ENCODE assay signal across 32 cellular contexts in genomic region chr19:57655443-57655842, GRCh38. TPM values are rescaled to one million over a fixed set of nuclear protein-coding genes. Genes with fewer than 3 reads are reported as not detected.
DNase-seq lines count a peak whose midpoint lies in the region; ATAC-seq, FAIRE-seq and TF ChIP-seq lines count a peak whose summit lies in the region.
"Had no signal": no experiment of that assay in that cellular context is flagged by ENCODE, and none has a peak within 500 bp of the region (broad histone marks: within the 10 kb centered on the region; RNA-seq: fewer than 3 reads in every experiment).

No MANE protein-coding gene starts in this region.

- intact Hi-C loops in K562 (cut with micrococcal nuclease) (no loop called here), psoas muscle (cut with DNase I) (no loop called here), cardiac septum (cut with DNase I) (no loop called here)

- H3K27me3 Mint-ChIP-seq in endothelial cell (ENCODE audit: unreplicated experiment), result peaks cover 14% of the 10 kb centered on the region
- no peaks in the 10 kb centered on the region for H3K27me3 Mint-ChIP-seq in activated CD4-positive, alpha-beta T cell treated with anti-CD3 and anti-CD28 coated beads, Interleukin-2, amount 10 ng/mL, durations not matched to agents 7 days and 5 days
- H3K27me3 Mint-ChIP-seq: CD4-positive, CD25-positive, alpha-beta regulatory T cell had no signal

- no peaks in the 10 kb centered on the region for H3K9me1 ChIP-seq in K562 (ENCODE audit: control insufficient read depth, insufficient read depth, low read length)

- H4K8ac ChIP-seq in trophoblast cell (ENCODE audit: low read depth, low read length), result no peak overlapping the region

- no peaks in the 10 kb centered on the region for H4K20me1 ChIP-seq in K562 (replicated peaks; ENCODE audit: control insufficient read depth, insufficient read depth, low read length)
- H4K20me1 ChIP-seq in hepatocyte (ENCODE audit: insufficient read depth, poor library complexity, severe bottlenecking), result no peaks in the 10 kb centered on the region
- H4K20me1 ChIP-seq: BLaER1 had no signal

- peak overlapping the region; percentile 20 for H3K4me3 Mint-ChIP-seq in endothelial cell (ENCODE audit: unreplicated experiment)
- no peak overlapping the region for H3K4me3 Mint-ChIP-seq in activated CD4-positive, alpha-beta T cell treated with anti-CD3 and anti-CD28 coated beads, Interleukin-2, amount 10 ng/mL, durations not matched to agents 7 days and 5 days
- H3K4me3 Mint-ChIP-seq: CD14-positive monocyte; CD4-positive, alpha-beta memory T cell; CD4-positive, CD25-positive, alpha-beta regulatory T cell; CD8-positive, alpha-beta memory T cell had no signal

- no peak overlapping the region for H4K12ac ChIP-seq in trophoblast cell (ENCODE audit: low read depth, low read length)

- POLR2A ChIA-PET in K562 (lab: Yijun Ruan, JAX), result no interaction called here
- POLR2A ChIA-PET in activated CD4-positive, alpha-beta T cell treated with anti-CD3 and anti-CD28 coated beads, Interleukin-2, amount 10 ng/mL, durations not matched to agents 7 days and 5 days (lab: Charles Lee), result no interaction called here

- H2AK5ac ChIP-seq in trophoblast cell (ENCODE audit: low read length), result no peak overlapping the region

- peak; percentile 32 to 57 (median 38) for DNase-seq in K562 (ENCODE audit: extremely low read depth in 1 of 4, low spot score in 3 of 4)
- no peak for DNase-seq in endothelial cell (ENCODE audit: low spot score)
- peak; percentile 9 for DNase-seq in hepatocyte (ENCODE audit: low spot score)
- DNase-seq in trophoblast cell, result peak in 1 of 2 donors; percentile 48
- DNase-seq in psoas muscle, result no peak
- no peak for DNase-seq in activated CD4-positive, alpha-beta T cell treated with anti-CD3 and anti-CD28 coated beads, Interleukin-2, amount 10 ng/mL, durations not matched to agents 7 days and 5 days
- DNase-seq in cardiac septum (ENCODE audit: low spot score), result no peak
- DNase-seq: 8988T; ACHN; BE2C; C1 segment of cervical spinal cord; CD4-positive, alpha-beta memory T cell; CD4-positive, CD25-positive, alpha-beta regulatory T cell; CD8-positive, alpha-beta memory T cell; COR-L47; DMS 273 treated with DMSO at 0.1 percent for 48 hours; DMS153; DMS53; DMS79; DND-41; EL; GDM1 had no signal

- H3K9ac ChIP-seq in K562 (ENCODE audit: insufficient read depth in 1 of 2, low read depth in 2 of 2, low read length in 2 of 2) (no peak overlapping the region; a peak in 1 of 4 replicates), trophoblast cell (ENCODE audit: low read length) (no peak overlapping the region)
- H3K9ac ChIP-seq: BLaER1 had no signal

- no peak overlapping the region for H4K91ac ChIP-seq in trophoblast cell (ENCODE audit: low read depth, low read length)

- H3K4ac ChIP-seq in trophoblast cell (ENCODE audit: low read depth, low read length), result no peak overlapping the region

- H2BK120ac ChIP-seq in trophoblast cell (ENCODE audit: insufficient read depth, low read length, poor library complexity), result no peak overlapping the region

- H3K79me2 ChIP-seq in K562 (ENCODE audit: control insufficient read depth, insufficient read depth, low read length) (no peaks in the 10 kb centered on the region), hepatocyte (no peaks in the 10 kb centered on the region), trophoblast cell (ENCODE audit: control insufficient read depth, insufficient read depth, low read length, poor library complexity) (peaks cover 5% of the 10 kb centered on the region)

- peak overlapping the region; percentile 51 for H3K4me2 ChIP-seq in K562 (ENCODE audit: insufficient read depth, low read length)
- peak overlapping the region; percentile 39 for H3K4me2 ChIP-seq in hepatocyte
- H3K4me2 ChIP-seq in trophoblast cell (ENCODE audit: low read length), result no peak overlapping the region
- H3K4me2 ChIP-seq: BLaER1 had no signal

- no peak overlapping the region for H2BK5ac ChIP-seq in trophoblast cell (ENCODE audit: low read depth, low read length, poor library complexity)

- no peaks in the 10 kb centered on the region for H3K9me2 ChIP-seq in hepatocyte (replicated peaks; ENCODE audit: insufficient read depth)

- H3K23ac ChIP-seq in trophoblast cell (ENCODE audit: low read length), result no peak overlapping the region

- CTCF ChIA-PET in K562 (lab: Yijun Ruan, JAX; ENCODE audit: low intra/inter-chr PET ratio), result no interaction called here
- CTCF ChIA-PET in activated CD4-positive, alpha-beta T cell treated with anti-CD3 and anti-CD28 coated beads, Interleukin-2, amount 10 ng/mL, durations not matched to agents 7 days and 5 days (lab: Charles Lee), result interaction anchor here (1.1 kb wide), 1 partner anchor 22 kb away, joined by 3 read pairs; no protein-coding TSS in a partner anchor

- 9% methylated on average over 1 of the region's 1 CpG for WGBS in K562 (ENCODE audit: insufficient coverage, low coverage, missing lambda C conversion rate)
- 47% methylated on average over 1 of the region's 1 CpG for WGBS in hepatocyte (ENCODE audit: low lambda C conversion rate, missing lambda C conversion rate)
- no CpG with 5 or more reads among the region's 1 CpG for WGBS in trophoblast cell (ENCODE audit: extremely low coverage, insufficient coverage, insufficient read length)
- 42 to 96% (median 92%) methylated on average over 1 of the region's 1 CpG for WGBS in psoas muscle, 3 donors

- no peak for TF ChIP-seq RAD21 in K562 (CRISPR knock-in tag; conservative IDR thresholded peaks at IDR 0.05 in 1 of 2, IDR thresholded peaks at IDR 0.05 in 1 of 2)

- TF ChIP-seq CTCF in K562 (IDR thresholded peaks at IDR 0.05 in 2 of 3, conservative IDR thresholded peaks at IDR 0.05 in 1 of 3; ENCODE audit: insufficient read depth in 2 of 3, low read depth in 1 of 3, low read length in 3 of 3) (no peak), endothelial cell (IDR thresholded peaks at IDR 0.05; ENCODE audit: unreplicated experiment) (no peak), hepatocyte (IDR thresholded peaks at IDR 0.05; ENCODE audit: poor library complexity) (no peak), psoas muscle (IDR thresholded peaks at IDR 0.05) (no peak)

- H3K4me1 Mint-ChIP-seq in endothelial cell (ENCODE audit: unreplicated experiment), result peaks cover 28% of the 10 kb centered on the region
- peaks cover 9% of the 10 kb centered on the region for H3K4me1 Mint-ChIP-seq in activated CD4-positive, alpha-beta T cell treated with anti-CD3 and anti-CD28 coated beads, Interleukin-2, amount 10 ng/mL, durations not matched to agents 7 days and 5 days
- H3K4me1 Mint-ChIP-seq: CD14-positive monocyte had no signal

- H3K4me3 ChIP-seq in K562, result no peak overlapping the region
- no peak overlapping the region for H3K4me3 ChIP-seq in hepatocyte
- no peak overlapping the region for H3K4me3 ChIP-seq in trophoblast cell (ENCODE audit: low read depth, low read length)
- no peak overlapping the region for H3K4me3 ChIP-seq in psoas muscle
- H3K4me3 ChIP-seq: BLaER1 had no signal

- no peak for TF ChIP-seq EP300 in K562 (IDR thresholded peaks at IDR 0.05; ENCODE audit: low read length)

- H3K36me3 ChIP-seq in K562 (ENCODE audit: control insufficient read depth, insufficient read depth, low read length) (no peaks in the 10 kb centered on the region), hepatocyte (replicated peaks; ENCODE audit: insufficient read depth, low read depth) (no peaks in the 10 kb centered on the region), trophoblast cell (ENCODE audit: control insufficient read depth in 1 of 2, insufficient read depth in 2 of 2, low read length in 2 of 2) (no peaks in the 10 kb centered on the region), psoas muscle (ENCODE audit: insufficient read depth in 1 of 2, low read depth in 1 of 2) (no peaks in the 10 kb centered on the region)
- H3K36me3 ChIP-seq: BE2C, BLaER1 had no signal

- H3K9me3 ChIP-seq in K562 (replicated peaks; ENCODE audit: control insufficient read depth, insufficient read depth, low read depth, low read length) (no peaks in the 10 kb centered on the region), hepatocyte (ENCODE audit: low read depth) (no peaks in the 10 kb centered on the region), trophoblast cell (ENCODE audit: insufficient read depth, low read depth, low read length) (peaks cover 4% of the 10 kb centered on the region), psoas muscle (peaks cover 3% of the 10 kb centered on the region)
- H3K9me3 ChIP-seq: BE2C had no signal

- peaks cover 48% of the 10 kb centered on the region for H3K36me3 Mint-ChIP-seq in endothelial cell (ENCODE audit: low read depth, unreplicated experiment)
- peaks cover 10% of the 10 kb centered on the region for H3K36me3 Mint-ChIP-seq in activated CD4-positive, alpha-beta T cell treated with anti-CD3 and anti-CD28 coated beads, Interleukin-2, amount 10 ng/mL, durations not matched to agents 7 days and 5 days (ENCODE audit: low read depth)
- H3K36me3 Mint-ChIP-seq: CD14-positive monocyte had no signal

- H3K27me3 ChIP-seq in K562 (ENCODE audit: control insufficient read depth in 2 of 2, insufficient read depth in 2 of 2, low read length in 2 of 2), result no peaks in the 10 kb centered on the region
- peaks cover 7% of the 10 kb centered on the region for H3K27me3 ChIP-seq in hepatocyte
- no peaks in the 10 kb centered on the region for H3K27me3 ChIP-seq in trophoblast cell (ENCODE audit: insufficient read depth, low read length)
- peaks cover 0 to 4% (median 2%) of the 10 kb centered on the region in 3 donors for H3K27me3 ChIP-seq in psoas muscle (ENCODE audit: insufficient read depth in 3 of 3, low read length in 2 of 3)
- H3K27me3 ChIP-seq: BLaER1 had no signal

- ATAC-seq in K562, result peak; percentile 62
- ATAC-seq in GM19467 (IDR thresholded peaks at IDR 0.05; ENCODE audit: unreplicated experiment), result no peak
- no peak for ATAC-seq in psoas muscle

- no peak overlapping the region for H3K18ac ChIP-seq in trophoblast cell (ENCODE audit: low read length)

- peaks cover 7 to 27% of the 10 kb centered on the region in 2 experiments; a peak in 3 of 5 replicates for H3K4me1 ChIP-seq in K562 (replicated peaks in 1 of 2; ENCODE audit: control insufficient read depth in 2 of 2, insufficient read depth in 2 of 2, low read length in 2 of 2)
- H3K4me1 ChIP-seq in hepatocyte (ENCODE audit: insufficient read depth), result peaks cover 4% of the 10 kb centered on the region
- H3K4me1 ChIP-seq in trophoblast cell (ENCODE audit: control insufficient read depth in 1 of 2, insufficient read depth in 2 of 2, low read length in 2 of 2), result peaks cover 9 to 18% of the 10 kb centered on the region in 2 experiments
- no peaks in the 10 kb centered on the region for H3K4me1 ChIP-seq in psoas muscle
- H3K4me1 ChIP-seq: BE2C had no signal

- H3K79me1 ChIP-seq in trophoblast cell (ENCODE audit: low read length), result peaks cover 16% of the 10 kb centered on the region

- no peak overlapping the region for H3K27ac Mint-ChIP-seq in endothelial cell (ENCODE audit: unreplicated experiment)
- H3K27ac Mint-ChIP-seq in activated CD4-positive, alpha-beta T cell treated with anti-CD3 and anti-CD28 coated beads, Interleukin-2, amount 10 ng/mL, durations not matched to agents 7 days and 5 days, result no peak overlapping the region
- H3K27ac Mint-ChIP-seq: CD14-positive monocyte; CD4-positive, CD25-positive, alpha-beta regulatory T cell; CD8-positive, alpha-beta memory T cell had no signal

- no peak overlapping the region for H2BK12ac ChIP-seq in trophoblast cell (ENCODE audit: low read length)

- peak; percentile 82 for FAIRE-seq in K562 (lab: Jason Lieb, UNC)
- FAIRE-seq: A204.1, GM12891, GM19239 had no signal

- no peak overlapping the region for H3K14ac ChIP-seq in trophoblast cell (ENCODE audit: low read length)

- no TSS peak for BruUV-seq in K562 (replicated peaks; lab: Mats Ljungman, UMichigan)

- peak overlapping the region; percentile 39; the same call in 2 of the 3 replicates for H3K27ac ChIP-seq in K562 (ENCODE audit: extremely low read depth, low read depth, low read length)
- H3K27ac ChIP-seq in hepatocyte, result peak overlapping the region; percentile 67
- peak overlapping the region; percentile 32 for H3K27ac ChIP-seq in trophoblast cell (ENCODE audit: low read depth, low read length)
- no peak overlapping the region for H3K27ac ChIP-seq in psoas muscle
- H3K27ac ChIP-seq: BLaER1 had no signal

- peaks cover 4% of the 10 kb centered on the region for H3K9me3 Mint-ChIP-seq in endothelial cell (ENCODE audit: unreplicated experiment)
- peaks cover 50% of the 10 kb centered on the region for H3K9me3 Mint-ChIP-seq in activated CD4-positive, alpha-beta T cell treated with anti-CD3 and anti-CD28 coated beads, Interleukin-2, amount 10 ng/mL, durations not matched to agents 7 days and 5 days

- in situ Hi-C loops in K562 (cut with MboI), result no loop called here

- TF ChIP-seq POLR2A in K562 (conservative IDR thresholded peaks at IDR 0.05), result no peak

- peak overlapping the region; percentile 27; the same call in 1 of the 2 replicates for H2AFZ ChIP-seq in K562 (ENCODE audit: low read depth, low read length)
- H2AFZ ChIP-seq in hepatocyte, result no peak overlapping the region
- no peak overlapping the region for H2AFZ ChIP-seq in trophoblast cell (ENCODE audit: insufficient read depth, low read length, poor library complexity)

RNA-seq across cellular contexts. Expression of gene ZSCAN4, which starts 13.3 kb away (rescaled TPM):
- total RNA-seq in K562 (2011; cell fraction: chromatin; rRNA removed; ENCODE audit: low replicate concordance), result not detected in 2 replicates
- total RNA-seq in K562 (2011; cell fraction: nucleolus; rRNA removed), result not detected in 2 replicates
- total RNA-seq in K562 (2011; cell fraction: nucleoplasm; rRNA removed), result not detected in 2 replicates
- total RNA-seq in K562 (2014; rRNA removed), result not detected in 2 replicates
- not detected in 2 replicates for total RNA-seq in K562 (2014; rRNA removed; fragmentation: Illumina TruSeq; extraction: Trizol)
- total RNA-seq in K562 (2015; rRNA removed; fragmentation: Illumina TruSeq; extraction: Trizol), result not detected in 2 replicates
- not detected in 2 replicates for total RNA-seq in K562 (2021)
- not detected in 2 replicates for polyA plus RNA-seq in K562 (2011; rRNA removed)
- polyA plus RNA-seq in K562 (2011; cell fraction: cytosol; rRNA removed), result not detected in 2 replicates
- not detected in 2 replicates for polyA plus RNA-seq in K562 (2011; cell fraction: nucleus; rRNA removed)
- not detected in 2 replicates for polyA plus RNA-seq in K562 (2012)
- not detected in 2 replicates for polyA plus RNA-seq in K562 (2014; fragmentation: Illumina TruSeq; extraction: Trizol)
- not detected for polyA plus RNA-seq in K562 (2014; fragmentation: Nextera tagmentation; extraction: Ambion mirVana)
- not detected in 2 replicates for polyA plus RNA-seq in K562 (2014; rRNA removed)
- polyA minus RNA-seq in K562 (2011; rRNA and poly(A)+ RNA removed), result not detected in 2 replicates
- polyA minus RNA-seq in K562 (2011; cell fraction: cytosol; rRNA and poly(A)+ RNA removed), result not detected in 2 replicates
- polyA minus RNA-seq in K562 (2011; cell fraction: nucleus; rRNA and poly(A)+ RNA removed), result not detected in 2 replicates
- total RNA-seq in endothelial cell (ENCODE audit: unreplicated experiment), result 0.74 TPM
- total RNA-seq in hepatocyte, result 0.12 TPM in 1 of 2 replicates, not detected in the other
- polyA plus RNA-seq in hepatocyte, result not detected in 2 replicates
- 2.2 TPM in 2 replicates for polyA plus RNA-seq in trophoblast cell (2013)
- not detected for total RNA-seq in psoas muscle
- under 1 TPM in 1 of 3 donors, not detected in 2; 0.03 TPM for polyA plus RNA-seq in psoas muscle
- total RNA-seq in activated CD4-positive, alpha-beta T cell treated with anti-CD3 and anti-CD28 coated beads, Interleukin-2, amount 10 ng/mL, durations not matched to agents 7 days and 5 days, result not detected
- total RNA-seq in cardiac septum, result 0.16 TPM
- total RNA-seq: A673; CD4-positive, alpha-beta memory T cell; CD4-positive, CD25-positive, alpha-beta regulatory T cell; CD8-positive, alpha-beta memory T cell; Daoy had no signal
- polyA plus RNA-seq: AG04450; CD14-positive monocyte; CD4-positive, alpha-beta memory T cell; CD4-positive, CD25-positive, alpha-beta regulatory T cell; CD8-positive, alpha-beta memory T cell had no signal

RNA-seq across cellular contexts. Expression of gene ZNF211, which starts 22.5 kb away (rescaled TPM):
- total RNA-seq in K562 (2011; cell fraction: chromatin; rRNA removed; ENCODE audit: low replicate concordance), result 11.8 and 17.5 TPM in 2 replicates
- total RNA-seq in K562 (2011; cell fraction: nucleolus; rRNA removed), result 11.2 and 12.1 TPM in 2 replicates
- total RNA-seq in K562 (2011; cell fraction: nucleoplasm; rRNA removed), result 12.6 and 12.8 TPM in 2 replicates
- total RNA-seq in K562 (2014; rRNA removed) (3.7 and 4.3 TPM in 2 replicates), K562 (2014; rRNA removed; fragmentation: Illumina TruSeq; extraction: Trizol) (6.3 and 6.6 TPM in 2 replicates), K562 (2015; rRNA removed; fragmentation: Illumina TruSeq; extraction: Trizol) (4.9 and 5.1 TPM in 2 replicates), K562 (2021) (4.1 and 4.2 TPM in 2 replicates), endothelial cell (ENCODE audit: unreplicated experiment) (31.1 TPM), hepatocyte (9.5 and 17.2 TPM in 2 replicates), psoas muscle (1 to 10 TPM; 1.6 to 6.9 (median 4.9) TPM), cardiac septum (14.2 TPM)
- polyA plus RNA-seq in K562 (2011; rRNA removed) (8.5 and 11.6 TPM in 2 replicates), K562 (2014; fragmentation: Illumina TruSeq; extraction: Trizol) (4.5 and 5.1 TPM in 2 replicates), K562 (2014; fragmentation: Nextera tagmentation; extraction: Ambion mirVana) (1 to 10 TPM; 1.3 to 1.7 TPM), K562 (2014; rRNA removed) (6.6 and 7.8 TPM in 2 replicates), hepatocyte (11.9 and 12.2 TPM in 2 replicates), psoas muscle (1 to 10 TPM; 2.9 to 4.9 (median 3.3) TPM)
- polyA plus RNA-seq in K562 (2011; cell fraction: cytosol; rRNA removed), result 3.5 and 4.2 TPM in 2 replicates
- polyA plus RNA-seq in K562 (2011; cell fraction: nucleus; rRNA removed), result 16.0 and 19.0 TPM in 2 replicates
- polyA plus RNA-seq in K562 (2012), result 3.4 and 4.7 TPM in 2 replicates
- 8.1 and 10.1 TPM in 2 replicates for polyA minus RNA-seq in K562 (2011; rRNA and poly(A)+ RNA removed)
- polyA minus RNA-seq in K562 (2011; cell fraction: cytosol; rRNA and poly(A)+ RNA removed), result 3.0 and 4.7 TPM in 2 replicates
- polyA minus RNA-seq in K562 (2011; cell fraction: nucleus; rRNA and poly(A)+ RNA removed), result 12.7 and 14.9 TPM in 2 replicates
- polyA plus RNA-seq in trophoblast cell (2013), result 14.3 and 15.1 TPM in 2 replicates
- 10 to 100 TPM; 16.5 to 17.9 TPM for total RNA-seq in activated CD4-positive, alpha-beta T cell treated with anti-CD3 and anti-CD28 coated beads, Interleukin-2, amount 10 ng/mL, durations not matched to agents 7 days and 5 days

RNA-seq across cellular contexts. Expression of gene ZNF551, which starts 26.3 kb away (rescaled TPM):
- total RNA-seq in K562 (2011; cell fraction: chromatin; rRNA removed; ENCODE audit: low replicate concordance), result 34.2 and 53.7 TPM in 2 replicates
- 26.5 and 27.1 TPM in 2 replicates for total RNA-seq in K562 (2011; cell fraction: nucleolus; rRNA removed)
- total RNA-seq in K562 (2011; cell fraction: nucleoplasm; rRNA removed), result 38.1 and 55.0 TPM in 2 replicates
- total RNA-seq in K562 (2014; rRNA removed) (11.2 TPM in 2 replicates), K562 (2014; rRNA removed; fragmentation: Illumina TruSeq; extraction: Trizol) (13.3 and 14.1 TPM in 2 replicates), K562 (2015; rRNA removed; fragmentation: Illumina TruSeq; extraction: Trizol) (10.1 TPM in 2 replicates), K562 (2021) (8.1 and 10.8 TPM in 2 replicates), endothelial cell (ENCODE audit: unreplicated experiment) (11.6 TPM), hepatocyte (11.6 and 13.2 TPM in 2 replicates), psoas muscle (1 to 10 TPM; 1.4 to 2.6 (median 2.0) TPM), cardiac septum (3.7 TPM)
- polyA plus RNA-seq in K562 (2011; rRNA removed) (8.1 and 12.4 TPM in 2 replicates), K562 (2014; fragmentation: Illumina TruSeq; extraction: Trizol) (8.9 and 10.5 TPM in 2 replicates), K562 (2014; fragmentation: Nextera tagmentation; extraction: Ambion mirVana) (1 to 10 TPM; 2.6 TPM), K562 (2014; rRNA removed) (9.6 and 10.2 TPM in 2 replicates), hepatocyte (2.0 and 2.2 TPM in 2 replicates), psoas muscle (1 to 10 TPM; 1.5 to 2.5 (median 1.9) TPM)
- polyA plus RNA-seq in K562 (2011; cell fraction: cytosol; rRNA removed), result 5.8 and 6.7 TPM in 2 replicates
- polyA plus RNA-seq in K562 (2011; cell fraction: nucleus; rRNA removed), result 5.4 and 7.4 TPM in 2 replicates
- polyA plus RNA-seq in K562 (2012), result 5.3 and 6.0 TPM in 2 replicates
- 18.5 and 18.8 TPM in 2 replicates for polyA minus RNA-seq in K562 (2011; rRNA and poly(A)+ RNA removed)
- polyA minus RNA-seq in K562 (2011; cell fraction: cytosol; rRNA and poly(A)+ RNA removed), result 11.3 and 15.4 TPM in 2 replicates
- polyA minus RNA-seq in K562 (2011; cell fraction: nucleus; rRNA and poly(A)+ RNA removed), result 10.8 and 11.3 TPM in 2 replicates
- 5.2 TPM in 2 replicates for polyA plus RNA-seq in trophoblast cell (2013)
- total RNA-seq in activated CD4-positive, alpha-beta T cell treated with anti-CD3 and anti-CD28 coated beads, Interleukin-2, amount 10 ng/mL, durations not matched to agents 7 days and 5 days, result 10 to 100 TPM; 13.4 to 16.2 TPM

RNA-seq across cellular contexts. Expression of gene ZNF134, which starts 41.4 kb away (rescaled TPM):
- total RNA-seq in K562 (2011; cell fraction: chromatin; rRNA removed; ENCODE audit: low replicate concordance), result 6.6 and 10.5 TPM in 2 replicates
- 6.3 and 8.8 TPM in 2 replicates for total RNA-seq in K562 (2011; cell fraction: nucleolus; rRNA removed)
- 7.3 and 9.7 TPM in 2 replicates for total RNA-seq in K562 (2011; cell fraction: nucleoplasm; rRNA removed)
- total RNA-seq in K562 (2014; rRNA removed) (10.0 and 13.4 TPM in 2 replicates), K562 (2014; rRNA removed; fragmentation: Illumina TruSeq; extraction: Trizol) (5.5 and 5.9 TPM in 2 replicates), K562 (2015; rRNA removed; fragmentation: Illumina TruSeq; extraction: Trizol) (4.6 and 5.7 TPM in 2 replicates), K562 (2021) (6.3 and 7.0 TPM in 2 replicates), endothelial cell (ENCODE audit: unreplicated experiment) (37.5 TPM), hepatocyte (11.7 and 24.3 TPM in 2 replicates), psoas muscle (1 to 10 TPM; 5.4 to 8.1 (median 7.5) TPM), cardiac septum (16.5 TPM)
- polyA plus RNA-seq in K562 (2011; rRNA removed) (3.1 and 6.6 TPM in 2 replicates), K562 (2014; fragmentation: Illumina TruSeq; extraction: Trizol) (4.8 and 5.2 TPM in 2 replicates), K562 (2014; fragmentation: Nextera tagmentation; extraction: Ambion mirVana) (1 to 10 TPM; 1.3 to 1.5 TPM), K562 (2014; rRNA removed) (6.5 and 7.0 TPM in 2 replicates), hepatocyte (9.7 and 10.7 TPM in 2 replicates), psoas muscle (1 to 10 TPM; 3.4 to 8.6 (median 4.4) TPM)
- polyA plus RNA-seq in K562 (2011; cell fraction: cytosol; rRNA removed), result 3.1 and 3.6 TPM in 2 replicates
- 3.7 and 6.7 TPM in 2 replicates for polyA plus RNA-seq in K562 (2011; cell fraction: nucleus; rRNA removed)
- 5.0 and 5.2 TPM in 2 replicates for polyA plus RNA-seq in K562 (2012)
- 5.8 and 7.7 TPM in 2 replicates for polyA minus RNA-seq in K562 (2011; rRNA and poly(A)+ RNA removed)
- polyA minus RNA-seq in K562 (2011; cell fraction: cytosol; rRNA and poly(A)+ RNA removed), result 2.8 and 3.4 TPM in 2 replicates
- polyA minus RNA-seq in K562 (2011; cell fraction: nucleus; rRNA and poly(A)+ RNA removed), result 5.0 and 6.1 TPM in 2 replicates
- 9.0 and 9.9 TPM in 2 replicates for polyA plus RNA-seq in trophoblast cell (2013)
- total RNA-seq in activated CD4-positive, alpha-beta T cell treated with anti-CD3 and anti-CD28 coated beads, Interleukin-2, amount 10 ng/mL, durations not matched to agents 7 days and 5 days, result 10 to 100 TPM; 13.7 to 15.4 TPM

RNA-seq across cellular contexts. Expression of gene ZNF154, which starts 53.6 kb away (rescaled TPM):
- 0.07 and 0.26 TPM in 2 replicates for total RNA-seq in K562 (2011; cell fraction: chromatin; rRNA removed; ENCODE audit: low replicate concordance)
- 0.13 and 0.17 TPM in 2 replicates for total RNA-seq in K562 (2011; cell fraction: nucleolus; rRNA removed)
- total RNA-seq in K562 (2011; cell fraction: nucleoplasm; rRNA removed), result 0.15 TPM in 1 of 2 replicates, not detected in the other
- total RNA-seq in K562 (2014; rRNA removed) (0.04 TPM in 1 of 2 replicates, not detected in the other), K562 (2014; rRNA removed; fragmentation: Illumina TruSeq; extraction: Trizol) (not detected in 2 replicates), K562 (2015; rRNA removed; fragmentation: Illumina TruSeq; extraction: Trizol) (not detected in 2 replicates), K562 (2021) (0.07 TPM in 2 replicates), endothelial cell (ENCODE audit: unreplicated experiment) (23.2 TPM), hepatocyte (10.7 and 11.1 TPM in 2 replicates), psoas muscle (1 to 10 TPM; 1.1 to 2.8 (median 2.2) TPM), cardiac septum (6.0 TPM)
- polyA plus RNA-seq in K562 (2011; rRNA removed) (not detected in 2 replicates), K562 (2014; fragmentation: Illumina TruSeq; extraction: Trizol) (not detected in 2 replicates), K562 (2014; fragmentation: Nextera tagmentation; extraction: Ambion mirVana) (under 1 TPM; 0.06 to 0.11 TPM), K562 (2014; rRNA removed) (not detected in 2 replicates), hepatocyte (3.5 and 5.6 TPM in 2 replicates), psoas muscle (1 to 10 TPM in 1 of 3 donors, under 1 TPM in 2; 0.61 to 1.4 (median 0.68) TPM)
- not detected in 2 replicates for polyA plus RNA-seq in K562 (2011; cell fraction: cytosol; rRNA removed)
- polyA plus RNA-seq in K562 (2011; cell fraction: nucleus; rRNA removed), result not detected in 2 replicates
- 0.09 and 0.29 TPM in 2 replicates for polyA plus RNA-seq in K562 (2012)
- 0.06 TPM in 1 of 2 replicates, not detected in the other for polyA minus RNA-seq in K562 (2011; rRNA and poly(A)+ RNA removed)
- polyA minus RNA-seq in K562 (2011; cell fraction: cytosol; rRNA and poly(A)+ RNA removed), result not detected in 2 replicates
- not detected in 2 replicates for polyA minus RNA-seq in K562 (2011; cell fraction: nucleus; rRNA and poly(A)+ RNA removed)
- 7.9 and 8.0 TPM in 2 replicates for polyA plus RNA-seq in trophoblast cell (2013)
- total RNA-seq in activated CD4-positive, alpha-beta T cell treated with anti-CD3 and anti-CD28 coated beads, Interleukin-2, amount 10 ng/mL, durations not matched to agents 7 days and 5 days, result 1 to 10 TPM; 5.0 to 5.8 TPM
- total RNA-seq: Daoy, G401 had no signal
- polyA plus RNA-seq: CD14-positive monocyte had no signal

Comparison
In these comparisons a context has a peak if more than half of its experiments do, and no peak if none do; other contexts are left out.
1. DNase-seq: peak in K562 (4 of 4) and hepatocyte (single experiment); none in endothelial cell (single experiment), psoas muscle (0 of 2), activated CD4-positive, alpha-beta T cell treated with anti-CD3 and anti-CD28 coated beads, Interleukin-2, amount 10 ng/mL, durations not matched to agents 7 days and 5 days (single experiment) and cardiac septum (single experiment).